1 cellular context compared by ENCODE assay signal in the genomic region with DNA sequence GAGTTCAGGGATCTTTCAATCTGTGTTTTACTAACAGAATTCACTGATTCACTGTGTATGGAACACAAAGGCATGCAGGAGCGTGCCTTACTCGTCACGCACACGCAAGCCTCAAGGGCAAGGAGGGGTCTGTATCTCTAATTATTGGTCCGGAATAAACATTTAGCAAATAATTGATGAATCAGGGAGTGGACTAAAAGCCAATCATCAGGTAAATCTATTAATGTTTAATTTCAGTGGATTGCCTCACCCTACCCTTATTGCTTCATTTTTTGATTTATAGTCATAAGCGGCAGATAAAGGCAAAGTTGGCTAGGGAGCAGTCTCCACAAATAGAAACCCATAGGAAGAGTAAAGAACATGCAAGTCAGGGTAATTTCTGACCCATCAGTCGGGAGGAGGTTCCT.
TF ChIP-seq lines count a peak whose summit lies in the region.

No MANE protein-coding gene starts in this region.

TF ChIP-seq in K562, 482 proteins besides CTCF, POLR2A, EP300 and RAD21:
- TF ChIP-seq CEBPG (CRISPR knock-in tag; IDR thresholded peaks at IDR 0.05) (no peak), CEBPG (tag; conservative IDR thresholded peaks at IDR 0.05 in 1 of 2, IDR thresholded peaks at IDR 0.05 in 1 of 2) (peak; percentile 45 to 50), POLR3A (IDR thresholded peaks at IDR 0.05; ENCODE audit: borderline replicate concordance, extremely low read depth, insufficient read depth, insufficient read length) (no peak)
